8 cellular contexts compared by ENCODE assay signal in genomic region chr14:64983439-64984310, GRCh38. TPM values are rescaled to one million over a fixed set of nuclear protein-coding genes. Genes with fewer than 3 reads are reported as not detected.
DNase-seq lines count a peak whose midpoint lies in the region; ATAC-seq, FAIRE-seq and TF ChIP-seq lines count a peak whose summit lies in the region.

No MANE protein-coding gene starts in this region.

- 4 to 6% methylated on average over 15 of the region's 15 CpGs for WGBS in pancreas, 2 donors

- peaks cover 7 to 13% (median 10%) of the 10 kb centered on the region in 3 donors for H3K4me1 ChIP-seq in pancreas

- H3K4me3 ChIP-seq in WERI-Rb-1 (ENCODE audit: low read depth, low read length) (no peak overlapping the region), pancreas (peak overlapping the region in 1 of 4 donors; percentile 22)

- peak; percentile 23 to 35 for DNase-seq in stimulated activated CD4-positive, alpha-beta T cell treated with anti-CD3 and anti-CD28 coated beads, Interleukin-2, amount 100 ng/mL, for 24 hours
- no peak for DNase-seq in stimulated activated CD4-positive, alpha-beta T cell treated with anti-CD3 and anti-CD28 coated beads, Interleukin-2, amount 100 ng/mL, for 48 hours
- peak; percentile 28 for DNase-seq in NCI-H1105 (lab: John Stamatoyannopoulos, UW)
- DNase-seq in WERI-Rb-1: no peak
- DNase-seq in fibroblast of peridontal ligament (ENCODE audit: extremely low read depth): peak; percentile 77
- peak in 1 of 6 donors; percentile 24 for DNase-seq in pancreas
- DNase-seq in NCI-H128 (lab: John Stamatoyannopoulos, UW; ENCODE audit: unreplicated experiment): no peak
- no peak for DNase-seq in ureter (ENCODE audit: low spot score)

- intact Hi-C loops in pancreas (cut with DNase I): loop anchor here in 1 of 3 donors (10.0 kb wide), 1 partner anchor 159 kb away; no protein-coding TSS in a partner anchor

- ATAC-seq in pancreas: peak in 1 of 4 donors; percentile 13

- no peaks in the 10 kb centered on the region for H3K9me3 ChIP-seq in WERI-Rb-1 (ENCODE audit: severe bottlenecking)
- no peaks in the 10 kb centered on the region for H3K9me3 ChIP-seq in pancreas

- H3K27me3 ChIP-seq in WERI-Rb-1 (ENCODE audit: insufficient read depth, low read depth, severe bottlenecking) (no peaks in the 10 kb centered on the region), pancreas (no peaks in the 10 kb centered on the region)

- no peak for FAIRE-seq in pancreas (lab: Jason Lieb, UNC)

- TF ChIP-seq CTCF in WERI-Rb-1 (IDR thresholded peaks at IDR 0.05; ENCODE audit: low read depth, low read length): peak; percentile 52
- TF ChIP-seq CTCF in pancreas (IDR thresholded peaks at IDR 0.05): peak; percentile 21 to 61 (median 42)

- H3K27ac ChIP-seq in WERI-Rb-1 (no peak overlapping the region), pancreas (no peak overlapping the region)

- H3K36me3 ChIP-seq in WERI-Rb-1 (peaks cover 2% of the 10 kb centered on the region; the same call in 1 of the 2 replicates), pancreas (no peaks in the 10 kb centered on the region)

RNA-seq across cellular contexts. Expression of gene FNTB, which starts 3.0 kb away (rescaled TPM):
- total RNA-seq in pancreas (1 to 10 TPM; 4.9 to 9.5 (median 6.7) TPM), ureter (28.3 TPM)
- 1 to 10 TPM; 4.6 to 7.7 TPM for polyA plus RNA-seq in pancreas

RNA-seq across cellular contexts. Expression of gene RAB15, which starts 11.5 kb away (rescaled TPM):
- 10 to 100 TPM in 2 of 6 donors, 1 to 10 TPM in 4; 4.6 to 18.8 (median 6.4) TPM for total RNA-seq in pancreas
- 10 to 100 TPM in 1 of 2 donors, 1 to 10 TPM in 1; 7.5 to 12.2 TPM for polyA plus RNA-seq in pancreas
- total RNA-seq in ureter: 71.4 TPM

RNA-seq across cellular contexts. Expression of gene GPX2, which starts 41.1 kb away (rescaled TPM):
- total RNA-seq in pancreas: 10 to 100 TPM in 2 of 6 donors, 1 to 10 TPM in 4; 2.6 to 41.9 (median 6.8) TPM
- 10 to 100 TPM; 14.3 to 19.3 TPM for polyA plus RNA-seq in pancreas
- total RNA-seq in ureter: 342 TPM

Comparison
In these comparisons a context has a peak if more than half of its experiments do, and no peak if none do; other contexts are left out.
1. DNase-seq: peak in stimulated activated CD4-positive, alpha-beta T cell treated with anti-CD3 and anti-CD28 coated beads, Interleukin-2, amount 100 ng/mL, for 24 hours (2 of 2), NCI-H1105 (single experiment) and fibroblast of peridontal ligament (single experiment); none in stimulated activated CD4-positive, alpha-beta T cell treated with anti-CD3 and anti-CD28 coated beads, Interleukin-2, amount 100 ng/mL, for 48 hours (0 of 2), WERI-Rb-1 (single experiment), NCI-H128 (single experiment) and ureter (single experiment).